1 cellular context compared by ENCODE assay signal in the genomic region with DNA sequence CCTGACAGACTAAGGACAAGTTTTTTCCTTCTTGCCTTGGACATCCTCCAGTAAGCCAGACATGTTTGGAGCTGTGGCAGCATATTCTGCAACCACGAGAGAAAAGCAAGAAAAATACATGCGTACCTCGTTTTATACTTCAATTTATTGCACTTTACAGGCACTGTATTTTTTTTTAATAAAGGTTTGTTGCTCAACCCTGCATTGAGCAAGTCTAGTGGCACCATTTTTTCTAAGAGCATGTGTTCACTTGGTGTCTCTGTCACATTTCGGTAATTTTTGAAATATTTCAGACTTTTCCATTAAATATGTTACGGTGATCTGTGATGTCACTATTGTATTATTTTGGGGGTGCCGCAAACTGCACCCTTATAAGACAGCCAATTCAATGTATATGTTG.
TF ChIP-seq lines count a peak whose summit lies in the region.

No MANE protein-coding gene starts in this region.

TF ChIP-seq in K562, 482 proteins besides CTCF, POLR2A, EP300 and RAD21 (continued from another document):
- TF ChIP-seq CHD4 (IDR thresholded peaks at IDR 0.05; ENCODE audit: insufficient read depth, insufficient replicate concordance, low read depth, low read length, poor library complexity, severe bottlenecking) (no peak), KLF6 (CRISPR knock-in tag; IDR thresholded peaks at IDR 0.05; ENCODE audit: borderline replicate concordance) (no peak), CEBPB (tag; IDR thresholded peaks at IDR 0.05) (peak; percentile 56), ZNF224 (CRISPR knock-in tag; IDR thresholded peaks at IDR 0.05) (no peak), RBBP5 (IDR thresholded peaks at IDR 0.05; ENCODE audit: borderline replicate concordance, insufficient read depth, low read length, poor library complexity, severe bottlenecking) (peak; percentile 38), NBN (IDR thresholded peaks at IDR 0.05; ENCODE audit: low read depth) (no peak), CEBPG (CRISPR knock-in tag; IDR thresholded peaks at IDR 0.05) (no peak), CEBPG (tag; conservative IDR thresholded peaks at IDR 0.05 in 1 of 2, IDR thresholded peaks at IDR 0.05 in 1 of 2) (peak; percentile 23 to 72; a peak in 2 of 4 replicates), FOXJ2 (tag; IDR thresholded peaks at IDR 0.05) (no peak), LARP7 (IDR thresholded peaks at IDR 0.05) (no peak)
- TF ChIP-seq, protein P1, sequence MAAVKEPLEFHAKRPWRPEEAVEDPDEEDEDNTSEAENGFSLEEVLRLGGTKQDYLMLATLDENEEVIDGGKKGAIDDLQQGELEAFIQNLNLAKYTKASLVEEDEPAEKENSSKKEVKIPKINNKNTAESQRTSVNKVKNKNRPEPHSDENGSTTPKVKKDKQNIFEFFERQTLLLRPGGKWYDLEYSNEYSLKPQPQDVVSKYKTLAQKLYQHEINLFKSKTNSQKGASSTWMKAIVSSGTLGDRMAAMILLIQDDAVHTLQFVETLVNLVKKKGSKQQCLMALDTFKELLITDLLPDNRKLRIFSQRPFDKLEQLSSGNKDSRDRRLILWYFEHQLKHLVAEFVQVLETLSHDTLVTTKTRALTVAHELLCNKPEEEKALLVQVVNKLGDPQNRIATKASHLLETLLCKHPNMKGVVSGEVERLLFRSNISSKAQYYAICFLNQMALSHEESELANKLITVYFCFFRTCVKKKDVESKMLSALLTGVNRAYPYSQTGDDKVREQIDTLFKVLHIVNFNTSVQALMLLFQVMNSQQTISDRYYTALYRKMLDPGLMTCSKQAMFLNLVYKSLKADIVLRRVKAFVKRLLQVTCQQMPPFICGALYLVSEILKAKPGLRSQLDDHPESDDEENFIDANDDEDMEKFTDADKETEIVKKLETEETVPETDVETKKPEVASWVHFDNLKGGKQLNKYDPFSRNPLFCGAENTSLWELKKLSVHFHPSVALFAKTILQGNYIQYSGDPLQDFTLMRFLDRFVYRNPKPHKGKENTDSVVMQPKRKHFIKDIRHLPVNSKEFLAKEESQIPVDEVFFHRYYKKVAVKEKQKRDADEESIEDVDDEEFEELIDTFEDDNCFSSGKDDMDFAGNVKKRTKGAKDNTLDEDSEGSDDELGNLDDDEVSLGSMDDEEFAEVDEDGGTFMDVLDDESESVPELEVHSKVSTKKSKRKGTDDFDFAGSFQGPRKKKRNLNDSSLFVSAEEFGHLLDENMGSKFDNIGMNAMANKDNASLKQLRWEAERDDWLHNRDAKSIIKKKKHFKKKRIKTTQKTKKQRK (IDR thresholded peaks at IDR 0.05; ENCODE audit: borderline replicate concordance, low read depth, low read length), result no peak
- TF ChIP-seq, protein P2, sequence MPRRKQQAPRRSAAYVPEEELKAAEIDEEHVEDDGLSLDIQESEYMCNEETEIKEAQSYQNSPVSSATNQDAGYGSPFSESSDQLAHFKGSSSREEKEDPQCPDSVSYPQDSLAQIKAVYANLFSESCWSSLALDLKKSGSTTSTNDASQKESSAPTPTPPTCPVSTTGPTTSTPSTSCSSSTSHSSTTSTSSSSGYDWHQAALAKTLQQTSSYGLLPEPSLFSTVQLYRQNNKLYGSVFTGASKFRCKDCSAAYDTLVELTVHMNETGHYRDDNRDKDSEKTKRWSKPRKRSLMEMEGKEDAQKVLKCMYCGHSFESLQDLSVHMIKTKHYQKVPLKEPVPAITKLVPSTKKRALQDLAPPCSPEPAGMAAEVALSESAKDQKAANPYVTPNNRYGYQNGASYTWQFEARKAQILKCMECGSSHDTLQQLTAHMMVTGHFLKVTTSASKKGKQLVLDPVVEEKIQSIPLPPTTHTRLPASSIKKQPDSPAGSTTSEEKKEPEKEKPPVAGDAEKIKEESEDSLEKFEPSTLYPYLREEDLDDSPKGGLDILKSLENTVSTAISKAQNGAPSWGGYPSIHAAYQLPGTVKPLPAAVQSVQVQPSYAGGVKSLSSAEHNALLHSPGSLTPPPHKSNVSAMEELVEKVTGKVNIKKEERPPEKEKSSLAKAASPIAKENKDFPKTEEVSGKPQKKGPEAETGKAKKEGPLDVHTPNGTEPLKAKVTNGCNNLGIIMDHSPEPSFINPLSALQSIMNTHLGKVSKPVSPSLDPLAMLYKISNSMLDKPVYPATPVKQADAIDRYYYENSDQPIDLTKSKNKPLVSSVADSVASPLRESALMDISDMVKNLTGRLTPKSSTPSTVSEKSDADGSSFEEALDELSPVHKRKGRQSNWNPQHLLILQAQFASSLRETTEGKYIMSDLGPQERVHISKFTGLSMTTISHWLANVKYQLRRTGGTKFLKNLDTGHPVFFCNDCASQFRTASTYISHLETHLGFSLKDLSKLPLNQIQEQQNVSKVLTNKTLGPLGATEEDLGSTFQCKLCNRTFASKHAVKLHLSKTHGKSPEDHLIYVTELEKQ (CRISPR knock-in tag; IDR thresholded peaks at IDR 0.05), result no peak
- TF ChIP-seq, protein P3, sequence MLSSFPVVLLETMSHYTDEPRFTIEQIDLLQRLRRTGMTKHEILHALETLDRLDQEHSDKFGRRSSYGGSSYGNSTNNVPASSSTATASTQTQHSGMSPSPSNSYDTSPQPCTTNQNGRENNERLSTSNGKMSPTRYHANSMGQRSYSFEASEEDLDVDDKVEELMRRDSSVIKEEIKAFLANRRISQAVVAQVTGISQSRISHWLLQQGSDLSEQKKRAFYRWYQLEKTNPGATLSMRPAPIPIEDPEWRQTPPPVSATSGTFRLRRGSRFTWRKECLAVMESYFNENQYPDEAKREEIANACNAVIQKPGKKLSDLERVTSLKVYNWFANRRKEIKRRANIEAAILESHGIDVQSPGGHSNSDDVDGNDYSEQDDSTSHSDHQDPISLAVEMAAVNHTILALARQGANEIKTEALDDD (IDR thresholded peaks at IDR 0.05), result peak; percentile 34; the same call in 1 of the 2 replicates
TF ChIP-seq in K562: peak in this region for 4.
